ENCODE assay signal across 14 cellular contexts in genomic region chr1:35714921-35715567, GRCh38. TPM values are rescaled to one million over a fixed set of nuclear protein-coding genes. Genes with fewer than 3 reads are reported as not detected.
DNase-seq lines count a peak whose midpoint lies in the region; ATAC-seq and TF ChIP-seq lines count a peak whose summit lies in the region.
"Had no signal": no experiment of that assay in that cellular context is flagged by ENCODE, and none has a peak within 500 bp of the region (broad histone marks: within the 10 kb centered on the region; RNA-seq: fewer than 3 reads in every experiment).

No MANE protein-coding gene starts in this region.

- H3K36me3 ChIP-seq in ACC112 (ENCODE audit: insufficient read depth, low read length) (peaks cover 5% of the 10 kb centered on the region; the same call in 1 of the 2 replicates), lower lobe of right lung (peaks cover 13% of the 10 kb centered on the region)
- H3K36me3 ChIP-seq in CD4-positive, alpha-beta memory T cell (ENCODE audit: insufficient read depth, low read length), result no peaks in the 10 kb centered on the region
- H3K36me3 ChIP-seq: cardiac muscle cell, prostate gland had no signal

- H3K4me3 ChIP-seq in ACC112 (ENCODE audit: low read depth, low read length) (peak overlapping the region; percentile 56), fibroblast of pulmonary artery (replicated peaks; ENCODE audit: low read depth, low read length) (peak overlapping the region; percentile 14), lower lobe of right lung (no peak overlapping the region)
- H3K4me3 ChIP-seq in CD4-positive, alpha-beta memory T cell (ENCODE audit: low read length in 2 of 2), result no peak overlapping the region
- H3K4me3 ChIP-seq: cardiac muscle cell, heart right ventricle, prostate gland had no signal

- ATAC-seq in lower lobe of right lung, result no peak

- intact Hi-C loops in CD4-positive, alpha-beta memory T cell (cut with micrococcal nuclease), result loop anchor here (1.0 to 5.0 kb wide), 4 partner anchors 74 to 523 kb away; partner anchors contain the start of genes PSMB2 and SFPQ
- intact Hi-C loops in lower lobe of right lung (cut with DNase I), result no loop called here

- no peaks in the 10 kb centered on the region for H3K27me3 Mint-ChIP-seq in CD4-positive, alpha-beta memory T cell

- CTCF ChIA-PET in CD4-positive, alpha-beta memory T cell (lab: Charles Lee; ENCODE audit: partially characterized antibody), result interaction anchor here (0.8 to 6.8 kb wide), 40 partner anchors 10 to 513 kb away, joined by 3 to 107 read pairs (median 4); partner anchors contain the start of genes CLSPN and TFAP2E

- no peak for DNase-seq in CD4-positive, alpha-beta memory T cell
- DNase-seq in fibroblast of pulmonary artery (ENCODE audit: low read depth) (no peak), caudate nucleus (lab: John Stamatoyannopoulos, UW) (no peak), lower lobe of right lung (no peak), NCI-H82 treated with DMSO at 0.1 percent for 48 hours (lab: John Stamatoyannopoulos, UW; ENCODE audit: unreplicated experiment) (no peak), SW480 (ENCODE audit: low spot score) (no peak)
- DNase-seq: NCI-H748 treated with DMSO at 0.1 percent for 48 hours had no signal

- POLR2A ChIA-PET in CD4-positive, alpha-beta memory T cell (lab: Charles Lee; ENCODE audit: partially characterized antibody), result interaction anchor here (1.0 to 1.7 kb wide), 4 partner anchors 11 to 146 kb away, joined by 3 to 14 read pairs (median 6); no protein-coding TSS in a partner anchor

- peaks cover 39% of the 10 kb centered on the region for H3K79me2 ChIP-seq in ACC112 (ENCODE audit: control insufficient read depth, insufficient read depth, low read length, unreplicated experiment)

- H3K27ac ChIP-seq in ACC112 (ENCODE audit: low read depth, low read length), result no peak overlapping the region
- no peak overlapping the region for H3K27ac ChIP-seq in CD4-positive, alpha-beta memory T cell (ENCODE audit: low read depth, low read length)
- peak overlapping the region; percentile 51 for H3K27ac ChIP-seq in VCaP
- no peak overlapping the region for H3K27ac ChIP-seq in caudate nucleus (ENCODE audit: low read depth, low read length)
- no peak overlapping the region for H3K27ac ChIP-seq in lower lobe of right lung
- H3K27ac ChIP-seq: cardiac muscle cell, heart right ventricle, prostate gland had no signal

- H3K27ac Mint-ChIP-seq in CD4-positive, alpha-beta memory T cell, result peak overlapping the region in 5 of 7 donors; percentile 2 to 86 (median 32)
- H3K27ac Mint-ChIP-seq: CD8-positive, alpha-beta T cell had no signal

- no peak overlapping the region for H2AFZ ChIP-seq in ACC112 (ENCODE audit: low read length, unreplicated experiment)

- no peaks in the 10 kb centered on the region for H3K9me3 ChIP-seq in CD4-positive, alpha-beta memory T cell (ENCODE audit: control insufficient read depth in 1 of 2, low read length in 2 of 2)
- H3K9me3 ChIP-seq in lower lobe of right lung, result no peaks in the 10 kb centered on the region
- H3K9me3 ChIP-seq: heart right ventricle, prostate gland had no signal

- H3K9me3 Mint-ChIP-seq in CD4-positive, alpha-beta memory T cell, result no peaks in the 10 kb centered on the region
- H3K9me3 Mint-ChIP-seq: CD8-positive, alpha-beta T cell; T-helper 2 cell treated with Interferon-gamma antibody and Interleukin-4, amounts not matched to agents 5 μg/mL and 100 μg/mL, for 36 hours had no signal

- TF ChIP-seq CTCF in VCaP (conservative IDR thresholded peaks at IDR 0.05) (no peak), fibroblast of pulmonary artery (IDR thresholded peaks at IDR 0.05; ENCODE audit: low read length, missing control alignments) (no peak), lower lobe of right lung (IDR thresholded peaks at IDR 0.05) (no peak)

- H3K4me1 ChIP-seq in ACC112 (ENCODE audit: control insufficient read depth, insufficient read depth, low read length, unreplicated experiment), result peaks cover 27% of the 10 kb centered on the region
- peaks cover 33% of the 10 kb centered on the region for H3K4me1 ChIP-seq in CD4-positive, alpha-beta memory T cell (ENCODE audit: insufficient read depth, low read length)
- H3K4me1 ChIP-seq in lower lobe of right lung, result peaks cover 35% of the 10 kb centered on the region

- peak overlapping the region in 3 of 8 donors; percentile 71 to 88 (median 72) for H3K4me3 Mint-ChIP-seq in CD4-positive, alpha-beta memory T cell

- H3K36me3 Mint-ChIP-seq in CD4-positive, alpha-beta memory T cell, result peaks cover 5 to 16% of the 10 kb centered on the region in 2 donors

- H3K27me3 ChIP-seq in ACC112 (ENCODE audit: insufficient read depth, low read length) (no peaks in the 10 kb centered on the region), lower lobe of right lung (ENCODE audit: low read depth) (no peaks in the 10 kb centered on the region)
- H3K27me3 ChIP-seq in CD4-positive, alpha-beta memory T cell (ENCODE audit: insufficient read depth, low read length), result no peaks in the 10 kb centered on the region
- H3K27me3 ChIP-seq: heart right ventricle had no signal

- H3K4me1 Mint-ChIP-seq in CD4-positive, alpha-beta memory T cell, result peaks cover 29 to 43% (median 33%) of the 10 kb centered on the region in 4 donors

RNA-seq across cellular contexts. Expression of gene C1orf216, which starts 3.6 kb away (rescaled TPM):
- 10 to 100 TPM in 1 of 2 experiments, 1 to 10 TPM in 1; 8.5 to 10.8 TPM for total RNA-seq in CD4-positive, alpha-beta memory T cell
- polyA plus RNA-seq in CD4-positive, alpha-beta memory T cell, result 10 to 100 TPM; 13.8 to 15.2 TPM
- total RNA-seq in lower lobe of right lung, result 14.3 TPM

RNA-seq across cellular contexts. Expression of gene CLSPN, which starts 54.7 kb away (rescaled TPM):
- total RNA-seq in CD4-positive, alpha-beta memory T cell, result under 1 TPM; 0.28 to 0.90 TPM
- under 1 TPM; 0.17 to 0.43 TPM for polyA plus RNA-seq in CD4-positive, alpha-beta memory T cell
- total RNA-seq in lower lobe of right lung, result 1.3 TPM

Comparison
In these comparisons a context has a peak if more than half of its experiments do, and no peak if none do; other contexts are left out.
1. H3K4me3 ChIP-seq: peak in ACC112 (single experiment) and fibroblast of pulmonary artery (single experiment); none in CD4-positive, alpha-beta memory T cell (0 of 2) and lower lobe of right lung (single experiment).